In genomic region chr4:1359976-1360375, GRCh38 we compare ENCODE assay signal across 1 cellular context.
TF ChIP-seq lines count a peak whose summit lies in the region.

No MANE protein-coding gene starts in this region.

TF ChIP-seq in HepG2, 621 proteins besides CTCF, POLR2A, EP300 and RAD21:
- TF ChIP-seq ZFX (CRISPR knock-in tag; IDR thresholded peaks at IDR 0.05; ENCODE audit: low read depth) (no peak), AGO2 (optimal IDR thresholded peaks at IDR 0.05; ENCODE audit: low read depth, low read length) (peak; percentile 33), CEBPG (CRISPR knock-in tag; IDR thresholded peaks at IDR 0.05) (no peak)
TF ChIP-seq in HepG2: peak in this region for 1.
